1 cellular context compared by ENCODE assay signal in genomic region chr7:106065560-106066500, GRCh38.
TF ChIP-seq lines count a peak whose summit lies in the region.

No MANE protein-coding gene starts in this region.

TF ChIP-seq in HepG2, 621 proteins besides CTCF, POLR2A, EP300 and RAD21 (continued from another document):
- no peak for TF ChIP-seq ZBTB14 (CRISPR knock-in tag; IDR thresholded peaks at IDR 0.05)
- no peak for TF ChIP-seq HDAC6 (IDR thresholded peaks at IDR 0.05; ENCODE audit: low read depth, low read length)
- no peak for TF ChIP-seq ZBTB43 (CRISPR knock-in tag; conservative IDR thresholded peaks at IDR 0.05)
- TF ChIP-seq ZNF607 (CRISPR knock-in tag; IDR thresholded peaks at IDR 0.05; ENCODE audit: borderline replicate concordance) = no peak
- no peak for TF ChIP-seq SSRP1 (CRISPR knock-in tag; IDR thresholded peaks at IDR 0.05)
- no peak for TF ChIP-seq PLRG1 (conservative IDR thresholded peaks at IDR 0.05)
- TF ChIP-seq ZGPAT (CRISPR knock-in tag; IDR thresholded peaks at IDR 0.05) = no peak
- TF ChIP-seq ZNF878 (CRISPR knock-in tag; IDR thresholded peaks at IDR 0.05) = no peak
- TF ChIP-seq BCL6 (CRISPR knock-in tag; IDR thresholded peaks at IDR 0.05) = 0 out of 2 replicates have a peak, but pooled peaks have one; percentile 12
